In the genomic region with DNA sequence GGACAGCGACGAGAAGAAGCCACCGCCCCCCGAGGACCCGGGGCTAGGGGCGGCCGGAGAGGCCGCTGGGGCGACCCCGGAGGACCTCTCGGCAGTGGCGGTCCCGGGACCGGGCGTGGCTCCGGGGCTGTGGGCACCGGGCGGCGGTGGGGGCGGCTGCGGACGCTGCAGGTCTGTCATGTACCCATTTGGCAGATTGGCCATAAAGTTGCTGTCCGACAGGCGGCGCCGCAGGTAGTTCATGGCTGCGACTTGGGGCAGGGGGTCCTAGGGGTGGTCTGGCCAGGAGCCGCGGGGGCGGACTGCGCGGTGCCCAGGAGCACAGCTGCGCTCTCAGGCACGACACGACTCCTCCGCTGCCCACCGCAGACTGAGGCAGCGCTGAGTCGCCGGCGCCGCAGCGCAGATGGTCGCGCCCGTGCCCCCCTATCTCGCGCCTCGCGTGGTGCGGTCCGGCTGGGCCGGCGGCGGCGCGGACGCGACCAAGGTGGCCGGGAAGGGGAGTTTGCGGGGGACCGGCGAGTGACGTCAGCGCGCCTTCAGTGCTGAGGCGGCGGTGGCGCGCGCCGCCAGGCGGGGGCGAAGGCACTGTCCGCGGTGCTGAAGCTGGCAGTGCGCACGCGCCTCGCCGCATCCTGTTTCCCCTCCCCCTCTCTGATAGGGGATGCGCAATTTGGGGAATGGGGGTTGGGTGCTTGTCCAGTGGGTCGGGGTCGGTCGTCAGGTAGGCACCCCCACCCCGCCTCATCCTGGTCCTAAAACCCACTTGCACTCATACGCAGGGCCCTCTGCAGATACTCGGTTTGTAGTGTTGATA, we compare ENCODE assay signal across 8 cellular contexts. TPM values are rescaled to one million over a fixed set of nuclear protein-coding genes. Genes with fewer than 3 reads are reported as not detected.
DNase-seq lines count a peak whose midpoint lies in the region; ATAC-seq and TF ChIP-seq lines count a peak whose summit lies in the region.

Gene SYN1 (minus strand): TSS at position 372 of the 817 bp plus-strand sequence. CDS start 129 bp downstream, at position 243.

- H3K27ac Mint-ChIP-seq in T-helper 1 cell treated with Interleukin-12 subunit alpha and Interleukin-12 subunit beta and Interleukin-4 antibody, amounts not matched to agents 30 μg/mL and 1 μg/mL, for 36 hours, result no peak within 1 kb of the TSS

- H3K27ac ChIP-seq in adrenal gland (no peak within 1 kb of the TSS), psoas muscle (no peak within 1 kb of the TSS), upper lobe of right lung (no peak within 1 kb of the TSS)

- WGBS in adrenal gland, 4 donors, result 1 to 41% (median 32%) methylated on average over 23 to 88 of the region's 88 CpGs; no CpG with 5 or more reads in 1 of the 4 donors
- WGBS in psoas muscle, 3 donors, result 1 to 41% (median 2%) methylated on average over 23 to 84 of the region's 88 CpGs

- peak; percentile 72 for ATAC-seq in GM21737 (IDR thresholded peaks at IDR 0.05; ENCODE audit: unreplicated experiment)
- peak; percentile 94 to 96 for ATAC-seq in left cardiac atrium
- peak; percentile 89 to 97 (median 94) for ATAC-seq in psoas muscle
- ATAC-seq in upper lobe of right lung, result peak; percentile 99

- H3K4me3 ChIP-seq in adrenal gland (peak within 1 kb of the TSS in 1 of 4 donors; percentile 44), psoas muscle (peak within 1 kb of the TSS; percentile 50), upper lobe of right lung (peak within 1 kb of the TSS; percentile 38)

- peak in 4 of 6 experiments; percentile 8 to 41 (median 22) for TF ChIP-seq CTCF in adrenal gland (IDR thresholded peaks at IDR 0.05)
- TF ChIP-seq CTCF in psoas muscle (IDR thresholded peaks at IDR 0.05), result peak; percentile 13
- TF ChIP-seq CTCF in upper lobe of right lung (IDR thresholded peaks at IDR 0.05), result no peak

- no peak for TF ChIP-seq POLR2A in adrenal gland (IDR thresholded peaks at IDR 0.05)

- H3K4me1 Mint-ChIP-seq in T-helper 1 cell treated with Interleukin-12 subunit alpha and Interleukin-12 subunit beta and Interleukin-4 antibody, amounts not matched to agents 30 μg/mL and 1 μg/mL, for 36 hours (ENCODE audit: low read depth), result peaks cover 8% of the 10 kb centered on the region

- no peaks in the 10 kb centered on the region for H3K9me3 Mint-ChIP-seq in T-helper 1 cell treated with Interleukin-12 subunit alpha and Interleukin-12 subunit beta and Interleukin-4 antibody, amounts not matched to agents 30 μg/mL and 1 μg/mL, for 36 hours

- H3K4me1 ChIP-seq in adrenal gland (replicated peaks in 1 of 2), result no peaks in the 10 kb centered on the region
- H3K4me1 ChIP-seq in psoas muscle, result no peaks in the 10 kb centered on the region
- no peaks in the 10 kb centered on the region for H3K4me1 ChIP-seq in upper lobe of right lung

- peaks cover 48% of the 10 kb centered on the region for H3K27me3 Mint-ChIP-seq in T-helper 1 cell treated with Interleukin-12 subunit alpha and Interleukin-12 subunit beta and Interleukin-4 antibody, amounts not matched to agents 30 μg/mL and 1 μg/mL, for 36 hours (ENCODE audit: low read depth)

- no peaks in the 10 kb centered on the region for H3K36me3 ChIP-seq in adrenal gland (replicated peaks in 1 of 2)
- H3K36me3 ChIP-seq in psoas muscle (ENCODE audit: insufficient read depth in 1 of 2, low read depth in 1 of 2), result no peaks in the 10 kb centered on the region
- no peaks in the 10 kb centered on the region for H3K36me3 ChIP-seq in upper lobe of right lung

- DNase-seq in COLO829 (ENCODE audit: low spot score) (peak; percentile 81), NCI-H1092 treated with DMSO at 0.1 percent for 48 hours (lab: John Stamatoyannopoulos, UW) (peak; percentile 90), adrenal gland (peak; percentile 79 to 89 (median 83)), left cardiac atrium (peak; percentile 86), psoas muscle (peak; percentile 77 to 88), upper lobe of right lung (peak; percentile 88)

- H3K9me3 ChIP-seq in adrenal gland (replicated peaks in 1 of 3) (no peaks in the 10 kb centered on the region), psoas muscle (no peaks in the 10 kb centered on the region), upper lobe of right lung (no peaks in the 10 kb centered on the region)

- H3K36me3 Mint-ChIP-seq in T-helper 1 cell treated with Interleukin-12 subunit alpha and Interleukin-12 subunit beta and Interleukin-4 antibody, amounts not matched to agents 30 μg/mL and 1 μg/mL, for 36 hours (ENCODE audit: low read depth), result peaks cover 3% of the 10 kb centered on the region

- H3K27me3 ChIP-seq in adrenal gland (peaks cover 12% of the 10 kb centered on the region), psoas muscle (ENCODE audit: insufficient read depth in 3 of 3, low read length in 2 of 3) (peaks cover 0 to 49% (median 0%) of the 10 kb centered on the region in 3 donors), upper lobe of right lung (no peaks in the 10 kb centered on the region)

- peak within 1 kb of the TSS; percentile 78 for H3K4me3 Mint-ChIP-seq in T-helper 1 cell treated with Interleukin-12 subunit alpha and Interleukin-12 subunit beta and Interleukin-4 antibody, amounts not matched to agents 30 μg/mL and 1 μg/mL, for 36 hours

- intact Hi-C loops in adrenal gland (cut with DNase I) (no loop called here), left cardiac atrium (cut with DNase I) (loop anchor here in 1 of 2 donors (10.0 kb wide), 1 partner anchor 55 kb away; the partner anchor contains the start of gene ARAF), psoas muscle (cut with DNase I) (no loop called here), upper lobe of right lung (cut with DNase I) (no loop called here)

RNA-seq across cellular contexts. Expression of gene SYN1, which starts in this region (rescaled TPM):
- total RNA-seq in adrenal gland (1 to 10 TPM in 6 of 8 donors, under 1 TPM in 1, not detected in 1; 0.12 to 8.2 (median 3.4) TPM), left cardiac atrium (1 to 10 TPM; 4.4 to 7.0 TPM), psoas muscle (1 to 10 TPM in 3 of 4 donors, under 1 TPM in 1; 0.84 to 7.0 (median 2.6) TPM), upper lobe of right lung (0.75 TPM)
- polyA plus RNA-seq in adrenal gland (10 to 100 TPM in 1 of 3 donors, 1 to 10 TPM in 2; 3.8 to 16.5 (median 6.2) TPM), psoas muscle (1 to 10 TPM in 2 of 3 donors, under 1 TPM in 1; 0.80 to 2.4 (median 2.3) TPM)

Comparison
In these comparisons a context has a peak if more than half of its experiments do, and no peak if none do; other contexts are left out.
1. Peak in DNase-seq, ATAC-seq and H3K4me3 ChIP-seq in upper lobe of right lung; RNA of the gene not detected or under 1 TPM.